Comparison of ENCODE assay signal across 25 cellular contexts in the genomic region with DNA sequence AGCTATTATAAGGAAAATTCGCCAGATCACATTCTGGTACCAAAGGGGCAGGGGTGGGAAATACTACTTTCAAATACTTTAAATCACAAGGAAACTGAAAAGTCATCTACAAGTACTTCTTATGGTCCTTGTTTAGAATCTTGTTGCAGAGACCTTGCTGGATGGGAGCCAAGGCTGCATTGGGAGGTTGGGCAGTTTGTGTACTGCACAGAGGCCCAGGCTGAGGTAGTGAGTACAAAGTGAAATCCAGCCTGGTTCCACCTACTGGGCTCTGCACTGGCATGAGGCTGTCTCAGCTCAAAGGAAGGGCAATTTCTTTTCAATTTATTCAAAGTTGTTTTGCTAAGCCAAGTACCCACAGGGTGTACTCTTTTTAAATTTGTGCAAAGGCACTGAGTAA.
DNase-seq lines count a peak whose midpoint lies in the region; ATAC-seq and TF ChIP-seq lines count a peak whose summit lies in the region.
"Had no signal": no experiment of that assay in that cellular context is flagged by ENCODE, and none has a peak within 500 bp of the region (broad histone marks: within the 10 kb centered on the region; RNA-seq: fewer than 3 reads in every experiment).

No MANE protein-coding gene starts in this region.

- no peak overlapping the region for H3K4me2 ChIP-seq in SK-N-SH

- POLR2A ChIA-PET in SK-N-SH (lab: Yijun Ruan, JAX): no interaction called here

- peak; percentile 27 for DNase-seq in NCI-H748 (lab: John Stamatoyannopoulos, UW; ENCODE audit: unreplicated experiment)
- no peak for DNase-seq in NCI-H748 treated with DMSO at 0.1 percent for 48 hours (lab: John Stamatoyannopoulos, UW)
- DNase-seq in SK-N-SH: no peak
- peak; percentile 50 to 65 for DNase-seq in left colon
- no peak for DNase-seq in upper lobe of right lung
- DNase-seq: activated CD4-positive, alpha-beta T cell treated with anti-CD3 and anti-CD28 coated beads, Interleukin-2, amount 10 ng/mL, durations not matched to agents 7 days and 5 days; activated CD8-positive, alpha-beta memory T cell treated with anti-CD3 and anti-CD28 coated beads, Interleukin-2, amount 10 ng/mL, durations not matched to agents 7 days and 5 days; Caco-2; cerebellar nuclear complex; effector memory CD8-positive, alpha-beta T cell; islet precursor cell; KG1; MV-4-11; NCI-H1694; NCI-H446; occipital lobe; RPMI8226; stimulated activated naive CD8-positive, alpha-beta T cell treated with anti-CD3 and anti-CD28 coated beads, Interleukin-15, amount 100 ng/mL, for 72 hours; WERI-Rb-1 had no signal

- H3K27ac ChIP-seq in SK-N-SH (ENCODE audit: low read depth in 2 of 2, low read length in 1 of 2) (no peak overlapping the region), upper lobe of right lung (no peak overlapping the region)
- H3K27ac ChIP-seq: SK-N-MC, WERI-Rb-1 had no signal

- H3K9me3 ChIP-seq in SK-N-SH: no peaks in the 10 kb centered on the region
- no peaks in the 10 kb centered on the region for H3K9me3 ChIP-seq in upper lobe of right lung
- H3K9me3 ChIP-seq: Caco-2, HAP-1 had no signal

- H3K79me2 ChIP-seq in SK-N-SH (ENCODE audit: insufficient read depth): no peaks in the 10 kb centered on the region

- H3K27me3 ChIP-seq in SK-N-SH (ENCODE audit: insufficient read depth): no peaks in the 10 kb centered on the region
- no peaks in the 10 kb centered on the region for H3K27me3 ChIP-seq in upper lobe of right lung

- no peak for TF ChIP-seq EP300 in SK-N-SH (IDR thresholded peaks at IDR 0.05; ENCODE audit: borderline replicate concordance in 1 of 2, low read depth in 1 of 2, low read length in 1 of 2)

- H3K4me3 ChIP-seq in SK-N-SH (ENCODE audit: low read depth in 2 of 2, low read length in 1 of 2) (no peak overlapping the region), upper lobe of right lung (no peak overlapping the region)
- H3K4me3 ChIP-seq: HAP-1, SK-N-MC had no signal

- H3K9me2 ChIP-seq in SK-N-SH: no peaks in the 10 kb centered on the region

- intact Hi-C loops in left colon (cut with DNase I, micrococcal nuclease) (no loop called here), upper lobe of right lung (cut with DNase I) (no loop called here)

- H3K9ac ChIP-seq in SK-N-SH: no peak overlapping the region

- no peak for TF ChIP-seq RAD21 in SK-N-SH (IDR thresholded peaks at IDR 0.05; ENCODE audit: low read length)

- no peak overlapping the region for H2AFZ ChIP-seq in SK-N-SH (ENCODE audit: low read depth)

- H3K4me1 ChIP-seq in SK-N-SH (ENCODE audit: control insufficient read depth in 1 of 2, insufficient read depth in 2 of 2, low read depth in 1 of 2, low read length in 1 of 2) (0 out of 4 replicates have a peak, but pooled peaks cover 0 to 4% of the 10 kb centered on the region in 2 experiments), upper lobe of right lung (no peaks in the 10 kb centered on the region)
- H3K4me1 ChIP-seq: Caco-2 had no signal

- WGBS in SK-N-SH (ENCODE audit: low lambda C conversion rate): 94% methylated on average over 1 of the region's 1 CpG

- ATAC-seq in left colon: peak; percentile 83
- ATAC-seq in upper lobe of right lung: peak; percentile 67
- no peak for ATAC-seq in GM21825 (IDR thresholded peaks at IDR 0.05; ENCODE audit: unreplicated experiment)
- no peak for ATAC-seq in GM21367 (IDR thresholded peaks at IDR 0.05; ENCODE audit: unreplicated experiment)
- ATAC-seq in GM19035 (IDR thresholded peaks at IDR 0.05; ENCODE audit: unreplicated experiment): no peak
- ATAC-seq: activated CD8-positive, alpha-beta memory T cell treated with anti-CD3 and anti-CD28 coated beads, Interleukin-2, amount 10 ng/mL, durations not matched to agents 7 days and 5 days; activated naive CD4-positive, alpha-beta T cell treated with anti-CD3 and anti-CD28 coated beads, Interleukin-2, amount 50 U/mL, for 72 hours; effector memory CD8-positive, alpha-beta T cell; stimulated activated naive CD8-positive, alpha-beta T cell treated with anti-CD3 and anti-CD28 coated beads, Interleukin-15, amount 100 ng/mL, for 72 hours had no signal

- H3F3A ChIP-seq in SK-N-SH (replicated peaks; ENCODE audit: insufficient read depth): no peaks in the 10 kb centered on the region

- H4K20me1 ChIP-seq in SK-N-SH (ENCODE audit: insufficient read depth): no peaks in the 10 kb centered on the region

- TF ChIP-seq CTCF in SK-N-SH (IDR thresholded peaks at IDR 0.05) (no peak), upper lobe of right lung (IDR thresholded peaks at IDR 0.05) (no peak)

- CTCF ChIA-PET in SK-N-SH (lab: Yijun Ruan, JAX): no interaction called here

- H3K36me3 ChIP-seq in SK-N-SH (replicated peaks in 1 of 2; ENCODE audit: control insufficient read depth in 1 of 2, insufficient read depth in 2 of 2, low read length in 1 of 2): no peaks in the 10 kb centered on the region
- no peaks in the 10 kb centered on the region for H3K36me3 ChIP-seq in upper lobe of right lung
- H3K36me3 ChIP-seq: HAP-1, WERI-Rb-1 had no signal

TF ChIP-seq in SK-N-SH, 30 proteins besides CTCF, POLR2A, EP300 and RAD21:
- TF ChIP-seq TEAD4 (IDR thresholded peaks at IDR 0.05; ENCODE audit: borderline replicate concordance, insufficient read depth): no peak
- no peak for TF ChIP-seq PBX3 (IDR thresholded peaks at IDR 0.05)
- peak; percentile 38 for TF ChIP-seq NFIC (IDR thresholded peaks at IDR 0.05; ENCODE audit: borderline replicate concordance)

Comparison
In these comparisons a context has a peak if more than half of its experiments do, and no peak if none do; other contexts are left out.
1. DNase-seq: peak in NCI-H748 (single experiment) and left colon (2 of 2); none in NCI-H748 treated with DMSO at 0.1 percent for 48 hours (single experiment), SK-N-SH (single experiment) and upper lobe of right lung (single experiment).
2. ATAC-seq: peak in left colon (single experiment) and upper lobe of right lung (single experiment); none in GM21825 (single experiment), GM21367 (single experiment) and GM19035 (single experiment).